1 cellular context compared by ENCODE assay signal in the genomic region with DNA sequence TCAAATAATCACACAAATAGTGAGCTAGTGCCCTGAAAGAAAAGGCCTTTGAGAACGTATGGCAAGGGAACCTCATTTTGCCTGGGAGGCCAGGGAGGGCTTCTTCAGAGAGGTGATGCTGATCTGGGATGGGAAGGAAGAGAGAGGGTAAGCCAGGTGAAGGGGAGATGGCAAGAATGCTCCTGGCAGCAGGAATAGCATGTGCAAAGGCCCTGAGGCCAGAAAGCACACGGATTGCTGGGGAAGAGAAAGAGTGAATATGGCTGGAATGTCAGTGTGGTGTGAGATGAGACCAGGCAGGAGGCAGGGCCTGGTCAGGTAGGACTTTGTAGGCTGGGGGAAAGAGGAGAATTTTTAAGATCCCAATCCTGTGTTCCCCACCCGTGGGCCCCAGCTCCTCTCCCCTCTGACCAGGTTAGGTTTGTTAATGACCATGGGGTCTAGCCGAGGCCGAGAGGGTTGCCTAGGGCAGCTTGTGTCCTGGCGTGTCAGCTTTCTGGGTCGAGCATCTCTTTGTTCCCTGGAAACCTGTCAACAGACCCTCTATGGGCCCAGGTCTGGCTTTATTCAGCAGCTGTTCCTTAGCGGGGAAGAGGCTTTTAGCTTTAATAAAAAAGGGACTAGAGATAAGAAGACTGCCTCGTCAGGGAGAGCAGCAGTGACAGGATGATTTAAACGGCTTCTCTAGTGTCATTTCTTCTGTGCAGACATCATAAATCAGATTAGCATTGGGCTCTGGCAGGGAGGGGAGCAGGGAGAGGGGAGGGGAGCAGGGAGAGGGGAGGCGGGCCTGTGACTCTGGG.
A peak's percentile ranks its signal among the peaks of the same experiment; 100 is the strongest.
TF ChIP-seq lines count a peak whose summit lies in the region.

No MANE protein-coding gene starts in this region.

TF ChIP-seq in K562, 482 proteins besides CTCF, POLR2A, EP300 and RAD21 (continued from another document):
- TF ChIP-seq, protein P1, sequence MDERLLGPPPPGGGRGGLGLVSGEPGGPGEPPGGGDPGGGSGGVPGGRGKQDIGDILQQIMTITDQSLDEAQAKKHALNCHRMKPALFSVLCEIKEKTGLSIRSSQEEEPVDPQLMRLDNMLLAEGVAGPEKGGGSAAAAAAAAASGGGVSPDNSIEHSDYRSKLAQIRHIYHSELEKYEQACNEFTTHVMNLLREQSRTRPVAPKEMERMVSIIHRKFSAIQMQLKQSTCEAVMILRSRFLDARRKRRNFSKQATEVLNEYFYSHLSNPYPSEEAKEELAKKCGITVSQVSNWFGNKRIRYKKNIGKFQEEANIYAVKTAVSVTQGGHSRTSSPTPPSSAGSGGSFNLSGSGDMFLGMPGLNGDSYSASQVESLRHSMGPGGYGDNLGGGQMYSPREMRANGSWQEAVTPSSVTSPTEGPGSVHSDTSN (CRISPR knock-in tag; IDR thresholded peaks at IDR 0.05; ENCODE audit: low read depth): peak; percentile 77
- TF ChIP-seq, protein P1 (tag; conservative IDR thresholded peaks at IDR 0.05; ENCODE audit: low read depth): peak; percentile 99
- no peak for TF ChIP-seq ELF4 (CRISPR knock-in tag; IDR thresholded peaks at IDR 0.05)
- TF ChIP-seq, protein P2, sequence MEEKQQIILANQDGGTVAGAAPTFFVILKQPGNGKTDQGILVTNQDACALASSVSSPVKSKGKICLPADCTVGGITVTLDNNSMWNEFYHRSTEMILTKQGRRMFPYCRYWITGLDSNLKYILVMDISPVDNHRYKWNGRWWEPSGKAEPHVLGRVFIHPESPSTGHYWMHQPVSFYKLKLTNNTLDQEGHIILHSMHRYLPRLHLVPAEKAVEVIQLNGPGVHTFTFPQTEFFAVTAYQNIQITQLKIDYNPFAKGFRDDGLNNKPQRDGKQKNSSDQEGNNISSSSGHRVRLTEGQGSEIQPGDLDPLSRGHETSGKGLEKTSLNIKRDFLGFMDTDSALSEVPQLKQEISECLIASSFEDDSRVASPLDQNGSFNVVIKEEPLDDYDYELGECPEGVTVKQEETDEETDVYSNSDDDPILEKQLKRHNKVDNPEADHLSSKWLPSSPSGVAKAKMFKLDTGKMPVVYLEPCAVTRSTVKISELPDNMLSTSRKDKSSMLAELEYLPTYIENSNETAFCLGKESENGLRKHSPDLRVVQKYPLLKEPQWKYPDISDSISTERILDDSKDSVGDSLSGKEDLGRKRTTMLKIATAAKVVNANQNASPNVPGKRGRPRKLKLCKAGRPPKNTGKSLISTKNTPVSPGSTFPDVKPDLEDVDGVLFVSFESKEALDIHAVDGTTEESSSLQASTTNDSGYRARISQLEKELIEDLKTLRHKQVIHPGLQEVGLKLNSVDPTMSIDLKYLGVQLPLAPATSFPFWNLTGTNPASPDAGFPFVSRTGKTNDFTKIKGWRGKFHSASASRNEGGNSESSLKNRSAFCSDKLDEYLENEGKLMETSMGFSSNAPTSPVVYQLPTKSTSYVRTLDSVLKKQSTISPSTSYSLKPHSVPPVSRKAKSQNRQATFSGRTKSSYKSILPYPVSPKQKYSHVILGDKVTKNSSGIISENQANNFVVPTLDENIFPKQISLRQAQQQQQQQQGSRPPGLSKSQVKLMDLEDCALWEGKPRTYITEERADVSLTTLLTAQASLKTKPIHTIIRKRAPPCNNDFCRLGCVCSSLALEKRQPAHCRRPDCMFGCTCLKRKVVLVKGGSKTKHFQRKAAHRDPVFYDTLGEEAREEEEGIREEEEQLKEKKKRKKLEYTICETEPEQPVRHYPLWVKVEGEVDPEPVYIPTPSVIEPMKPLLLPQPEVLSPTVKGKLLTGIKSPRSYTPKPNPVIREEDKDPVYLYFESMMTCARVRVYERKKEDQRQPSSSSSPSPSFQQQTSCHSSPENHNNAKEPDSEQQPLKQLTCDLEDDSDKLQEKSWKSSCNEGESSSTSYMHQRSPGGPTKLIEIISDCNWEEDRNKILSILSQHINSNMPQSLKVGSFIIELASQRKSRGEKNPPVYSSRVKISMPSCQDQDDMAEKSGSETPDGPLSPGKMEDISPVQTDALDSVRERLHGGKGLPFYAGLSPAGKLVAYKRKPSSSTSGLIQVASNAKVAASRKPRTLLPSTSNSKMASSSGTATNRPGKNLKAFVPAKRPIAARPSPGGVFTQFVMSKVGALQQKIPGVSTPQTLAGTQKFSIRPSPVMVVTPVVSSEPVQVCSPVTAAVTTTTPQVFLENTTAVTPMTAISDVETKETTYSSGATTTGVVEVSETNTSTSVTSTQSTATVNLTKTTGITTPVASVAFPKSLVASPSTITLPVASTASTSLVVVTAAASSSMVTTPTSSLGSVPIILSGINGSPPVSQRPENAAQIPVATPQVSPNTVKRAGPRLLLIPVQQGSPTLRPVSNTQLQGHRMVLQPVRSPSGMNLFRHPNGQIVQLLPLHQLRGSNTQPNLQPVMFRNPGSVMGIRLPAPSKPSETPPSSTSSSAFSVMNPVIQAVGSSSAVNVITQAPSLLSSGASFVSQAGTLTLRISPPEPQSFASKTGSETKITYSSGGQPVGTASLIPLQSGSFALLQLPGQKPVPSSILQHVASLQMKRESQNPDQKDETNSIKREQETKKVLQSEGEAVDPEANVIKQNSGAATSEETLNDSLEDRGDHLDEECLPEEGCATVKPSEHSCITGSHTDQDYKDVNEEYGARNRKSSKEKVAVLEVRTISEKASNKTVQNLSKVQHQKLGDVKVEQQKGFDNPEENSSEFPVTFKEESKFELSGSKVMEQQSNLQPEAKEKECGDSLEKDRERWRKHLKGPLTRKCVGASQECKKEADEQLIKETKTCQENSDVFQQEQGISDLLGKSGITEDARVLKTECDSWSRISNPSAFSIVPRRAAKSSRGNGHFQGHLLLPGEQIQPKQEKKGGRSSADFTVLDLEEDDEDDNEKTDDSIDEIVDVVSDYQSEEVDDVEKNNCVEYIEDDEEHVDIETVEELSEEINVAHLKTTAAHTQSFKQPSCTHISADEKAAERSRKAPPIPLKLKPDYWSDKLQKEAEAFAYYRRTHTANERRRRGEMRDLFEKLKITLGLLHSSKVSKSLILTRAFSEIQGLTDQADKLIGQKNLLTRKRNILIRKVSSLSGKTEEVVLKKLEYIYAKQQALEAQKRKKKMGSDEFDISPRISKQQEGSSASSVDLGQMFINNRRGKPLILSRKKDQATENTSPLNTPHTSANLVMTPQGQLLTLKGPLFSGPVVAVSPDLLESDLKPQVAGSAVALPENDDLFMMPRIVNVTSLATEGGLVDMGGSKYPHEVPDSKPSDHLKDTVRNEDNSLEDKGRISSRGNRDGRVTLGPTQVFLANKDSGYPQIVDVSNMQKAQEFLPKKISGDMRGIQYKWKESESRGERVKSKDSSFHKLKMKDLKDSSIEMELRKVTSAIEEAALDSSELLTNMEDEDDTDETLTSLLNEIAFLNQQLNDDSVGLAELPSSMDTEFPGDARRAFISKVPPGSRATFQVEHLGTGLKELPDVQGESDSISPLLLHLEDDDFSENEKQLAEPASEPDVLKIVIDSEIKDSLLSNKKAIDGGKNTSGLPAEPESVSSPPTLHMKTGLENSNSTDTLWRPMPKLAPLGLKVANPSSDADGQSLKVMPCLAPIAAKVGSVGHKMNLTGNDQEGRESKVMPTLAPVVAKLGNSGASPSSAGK (IDR thresholded peaks at IDR 0.05): no peak
- peak; percentile 25 to 41; a peak in 3 of 4 replicates for TF ChIP-seq HDAC1 (IDR thresholded peaks at IDR 0.05)
- no peak; the same call in 1 of the 2 replicates for TF ChIP-seq MYNN (IDR thresholded peaks at IDR 0.05)
- no peak for TF ChIP-seq MYNN (CRISPR knock-in tag; IDR thresholded peaks at IDR 0.05)
- TF ChIP-seq, protein P3, sequence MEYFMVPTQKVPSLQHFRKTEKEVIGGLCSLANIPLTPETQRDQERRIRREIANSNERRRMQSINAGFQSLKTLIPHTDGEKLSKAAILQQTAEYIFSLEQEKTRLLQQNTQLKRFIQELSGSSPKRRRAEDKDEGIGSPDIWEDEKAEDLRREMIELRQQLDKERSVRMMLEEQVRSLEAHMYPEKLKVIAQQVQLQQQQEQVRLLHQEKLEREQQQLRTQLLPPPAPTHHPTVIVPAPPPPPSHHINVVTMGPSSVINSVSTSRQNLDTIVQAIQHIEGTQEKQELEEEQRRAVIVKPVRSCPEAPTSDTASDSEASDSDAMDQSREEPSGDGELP (CRISPR knock-in tag; IDR thresholded peaks at IDR 0.05; ENCODE audit: borderline replicate concordance): peak; percentile 67; the same call in 1 of the 2 replicates
- TF ChIP-seq PHF21A (IDR thresholded peaks at IDR 0.05; ENCODE audit: borderline replicate concordance, low read depth): 0 out of 2 replicates have a peak, but pooled peaks have one; percentile 25
- no peak for TF ChIP-seq SAFB (IDR thresholded peaks at IDR 0.05; ENCODE audit: borderline replicate concordance, low read depth, low read length)
- no peak for TF ChIP-seq RBFOX2 (IDR thresholded peaks at IDR 0.05; ENCODE audit: low read depth, low read length)
- TF ChIP-seq SNRNP70 (optimal IDR thresholded peaks at IDR 0.05; ENCODE audit: low read depth, low read length): no peak
